ENCODE assay signal across 9 cellular contexts in genomic region chr9:129783516-129784361, GRCh38. TPM values are rescaled to one million over a fixed set of nuclear protein-coding genes. Genes with fewer than 3 reads are reported as not detected.
DNase-seq lines count a peak whose midpoint lies in the region; ATAC-seq and TF ChIP-seq lines count a peak whose summit lies in the region.
"Had no signal": no experiment of that assay in that cellular context is flagged by ENCODE, and none has a peak within 500 bp of the region (broad histone marks: within the 10 kb centered on the region; RNA-seq: fewer than 3 reads in every experiment).

No MANE protein-coding gene starts in this region.

- H3K56ac ChIP-seq in IMR-90 (ENCODE audit: extremely low read depth, insufficient read depth, low read length), result no peak overlapping the region

- BruUV-seq in IMR-90 (replicated peaks; lab: Mats Ljungman, UMichigan), result no TSS peak

- H4K8ac ChIP-seq in IMR-90 (ENCODE audit: low read depth in 2 of 2, low read length in 2 of 2), result peak overlapping the region in 1 of 2 experiments; percentile 70; a peak in 1 of 4 replicates
- H4K8ac ChIP-seq in neuronal stem cell (ENCODE audit: low read depth, low read length), result no peak overlapping the region

- H4K5ac ChIP-seq in IMR-90 (ENCODE audit: low read depth, low read length), result no peak overlapping the region

- H3K79me1 ChIP-seq in IMR-90 (ENCODE audit: low read depth in 1 of 2, low read length in 2 of 2), result no peaks in the 10 kb centered on the region
- H3K79me1 ChIP-seq in neuronal stem cell (ENCODE audit: low read depth, low read length), result no peaks in the 10 kb centered on the region

- TF ChIP-seq CTCF in IMR-90 (conservative IDR thresholded peaks at IDR 0.05; ENCODE audit: low read depth, low read length) (peak; percentile 96), fibroblast of pulmonary artery (IDR thresholded peaks at IDR 0.05; ENCODE audit: low read length, missing control alignments) (peak; percentile 92), stomach (IDR thresholded peaks at IDR 0.05) (peak in 5 of 7 experiments; percentile 85 to 95 (median 90))

- dilution Hi-C loops in IMR-90 (cut with HindIII; ENCODE audit: low sequenced_read_pairs, unreplicated experiment), result no loop called here

- H2BK15ac ChIP-seq in IMR-90 (ENCODE audit: low read depth, low read length) (no peak overlapping the region; the same call in 2 of the 3 replicates), neuronal stem cell (ENCODE audit: low read length) (no peak overlapping the region)

- TF ChIP-seq POLR2A in IMR-90 (IDR thresholded peaks at IDR 0.05; ENCODE audit: low read depth, low read length), result peak; percentile 66
- no peak for TF ChIP-seq POLR2A in stomach (IDR thresholded peaks at IDR 0.05)

- WGBS in IMR-90 (ENCODE audit: extremely low coverage in 2 of 2, insufficient read length in 1 of 2), 2 experiments, result 33% methylated on average over 3 of the region's 14 CpGs; no CpG with 5 or more reads in 1 of the 2 experiments
- WGBS in neuronal stem cell (ENCODE audit: extremely low coverage in 2 of 2, insufficient read length in 2 of 2, insufficient replicate concordance in 1 of 2), 2 donors, result no CpG with 5 or more reads among the region's 14 CpGs
- 30 to 36% (median 34%) methylated on average over 14 of the region's 14 CpGs for WGBS in stomach, 5 donors

- DNase-seq in DMS114 treated with DMSO at 0.1 percent for 48 hours (lab: John Stamatoyannopoulos, UW; ENCODE audit: unreplicated experiment) (peak; percentile 60), IMR-90 (peak; percentile 75), RKO (ENCODE audit: low spot score) (peak; percentile 82), fibroblast of pulmonary artery (ENCODE audit: low read depth) (peak; percentile 87), neuronal stem cell (ENCODE audit: low spot score) (peak; percentile 71), stomach (peak; percentile 73)
- peak; percentile 83 to 84 for DNase-seq in activated T-cell treated with anti-CD3 and anti-CD28 coated beads, Interleukin-2, amount 50 U/mL, for 48 hours

- POLR2A ChIA-PET in IMR-90 (lab: Charles Lee; ENCODE audit: unreplicated experiment), result no interaction called here

- H3K4me3 ChIP-seq in IMR-90 (ENCODE audit: insufficient read depth, low read depth, low read length) (no peak overlapping the region), fibroblast of pulmonary artery (replicated peaks; ENCODE audit: low read depth, low read length) (no peak overlapping the region), neuronal stem cell (ENCODE audit: low read length in 2 of 2) (no peak overlapping the region), stomach (no peak overlapping the region)

- H3K4me1 ChIP-seq in IMR-90 (ENCODE audit: control insufficient read depth, insufficient read depth, low read length), result peaks cover 3% of the 10 kb centered on the region; the same call in 1 of the 2 replicates
- H3K4me1 ChIP-seq in neuronal stem cell (ENCODE audit: control insufficient read depth in 2 of 2, insufficient read depth in 1 of 2, low read depth in 1 of 2, low read length in 2 of 2), result no peaks in the 10 kb centered on the region
- peaks cover 0 to 7% (median 2%) of the 10 kb centered on the region in 4 donors for H3K4me1 ChIP-seq in stomach

- TF ChIP-seq RAD21 in IMR-90 (IDR thresholded peaks at IDR 0.05; ENCODE audit: low read length), result peak; percentile 100

- H4K91ac ChIP-seq in IMR-90 (ENCODE audit: insufficient read depth, low read depth, low read length), result 0 out of 2 replicates have a peak overlapping the region, but pooled peaks have one; percentile 53
- no peak overlapping the region for H4K91ac ChIP-seq in neuronal stem cell (ENCODE audit: low read depth, low read length, poor library complexity)

- ATAC-seq in IMR-90 (ENCODE audit: low read depth) (peak; percentile 96), GM19328 (IDR thresholded peaks at IDR 0.05; ENCODE audit: unreplicated experiment) (no peak)

- peak overlapping the region; percentile 59; the same call in 1 of the 2 replicates for H2BK20ac ChIP-seq in IMR-90 (ENCODE audit: low read depth, low read length)

- peak overlapping the region; percentile 63 for H2AK9ac ChIP-seq in IMR-90 (replicated peaks; ENCODE audit: low read depth, low read length, poor library complexity)

- intact Hi-C loops in IMR-90 (cut with micrococcal nuclease), result loop anchor here (1.0 to 5.0 kb wide), 3 partner anchors 46 to 646 kb away; partner anchors contain the start of gene ASB6
- intact Hi-C loops in stomach (cut with DNase I; ENCODE audit: low total_unique reads), result loop anchor here (5.0 to 10.0 kb wide), 2 partner anchors 136 to 649 kb away; no protein-coding TSS in a partner anchor

- in situ Hi-C loops in IMR-90 (cut with MboI; ENCODE audit: low sequenced_read_pairs), result loop anchor here (5.0 kb wide), 3 partner anchors 46 to 651 kb away; no protein-coding TSS in a partner anchor

- H3K4me2 ChIP-seq in IMR-90 (ENCODE audit: low read depth, low read length), result no peak overlapping the region
- no peak overlapping the region for H3K4me2 ChIP-seq in neuronal stem cell (ENCODE audit: insufficient read depth, low read length, poor library complexity, severe bottlenecking)

- no peak overlapping the region for H3K9ac ChIP-seq in IMR-90 (ENCODE audit: low read depth, low read length)
- H3K9ac ChIP-seq in neuronal stem cell (ENCODE audit: low read depth, low read length, poor library complexity), result no peak overlapping the region

- no peak for TF ChIP-seq EP300 in stomach (IDR thresholded peaks at IDR 0.05)

- peaks cover 10% of the 10 kb centered on the region for H3K27me3 ChIP-seq in IMR-90 (ENCODE audit: control insufficient read depth, insufficient read depth, low read length)
- H3K27me3 ChIP-seq in neuronal stem cell (ENCODE audit: control insufficient read depth in 3 of 3, insufficient read depth in 3 of 3, low read depth in 1 of 3, low read length in 3 of 3), result peaks cover 0 to 21% (median 1%) of the 10 kb centered on the region in 3 experiments
- peaks cover 0 to 19% (median 11%) of the 10 kb centered on the region in 3 donors for H3K27me3 ChIP-seq in stomach

- H4K20me1 ChIP-seq in IMR-90 (ENCODE audit: insufficient read depth, low read length), result no peaks in the 10 kb centered on the region

- no peak overlapping the region for H3K18ac ChIP-seq in IMR-90 (ENCODE audit: low read depth, low read length)
- H3K18ac ChIP-seq in neuronal stem cell (ENCODE audit: low read length), result no peak overlapping the region

- no peak overlapping the region for H2BK5ac ChIP-seq in IMR-90 (ENCODE audit: low read depth, low read length, poor library complexity, severe bottlenecking)
- no peak overlapping the region for H2BK5ac ChIP-seq in neuronal stem cell (ENCODE audit: low read length)

- no peaks in the 10 kb centered on the region for H3K36me3 ChIP-seq in IMR-90 (ENCODE audit: control insufficient read depth, insufficient read depth, low read length)
- no peaks in the 10 kb centered on the region for H3K36me3 ChIP-seq in neuronal stem cell (replicated peaks in 1 of 2; ENCODE audit: control insufficient read depth in 2 of 2, insufficient read depth in 2 of 2, low read length in 2 of 2)
- H3K36me3 ChIP-seq in stomach, result no peaks in the 10 kb centered on the region

- no peak overlapping the region for H2BK12ac ChIP-seq in neuronal stem cell (ENCODE audit: low read length)

- H3K9me1 ChIP-seq in IMR-90 (ENCODE audit: insufficient read depth, low read length), result peaks cover 7% of the 10 kb centered on the region; the same call in 1 of the 2 replicates

- CTCF ChIA-PET in IMR-90 (lab: Yijun Ruan, JAX), result interaction anchor here (0.9 to 4.2 kb wide), 2 partner anchors 15 to 46 kb away, joined by 3 to 14 read pairs; no protein-coding TSS in a partner anchor

- H2AK5ac ChIP-seq in IMR-90 (ENCODE audit: low read depth, low read length), result peak overlapping the region; percentile 59; the same call in 1 of the 2 replicates
- H2AK5ac ChIP-seq in neuronal stem cell (ENCODE audit: low read depth, low read length), result no peak overlapping the region

- H3K27ac ChIP-seq in IMR-90 (ENCODE audit: insufficient read depth, low read length) (no peak overlapping the region), neuronal stem cell (replicated peaks; ENCODE audit: low read length) (no peak overlapping the region), stomach (no peak overlapping the region)

- H2AFZ ChIP-seq in IMR-90 (replicated peaks; ENCODE audit: low read length, poor library complexity) (peak overlapping the region; percentile 2), neuronal stem cell (ENCODE audit: low read length) (no peak overlapping the region)

- H3K9me3 ChIP-seq in IMR-90 (ENCODE audit: control insufficient read depth, insufficient read depth, low read length) (no peaks in the 10 kb centered on the region), neuronal stem cell (replicated peaks in 1 of 2; ENCODE audit: control insufficient read depth in 2 of 2, insufficient read depth in 1 of 2, low read depth in 1 of 2, low read length in 2 of 2) (no peaks in the 10 kb centered on the region), stomach (no peaks in the 10 kb centered on the region)

- no peak overlapping the region for H3K14ac ChIP-seq in IMR-90 (replicated peaks; ENCODE audit: low read depth, low read length)
- H3K14ac ChIP-seq in neuronal stem cell (ENCODE audit: low read length), result no peak overlapping the region

- H2BK120ac ChIP-seq in IMR-90 (ENCODE audit: low read depth, low read length) (peak overlapping the region; percentile 68), neuronal stem cell (ENCODE audit: low read depth, low read length) (no peak overlapping the region)

- no peak overlapping the region for H3K23ac ChIP-seq in IMR-90 (ENCODE audit: low read depth, low read length)
- H3K23ac ChIP-seq in neuronal stem cell (ENCODE audit: low read depth, low read length, poor library complexity), result no peak overlapping the region

- H3K4ac ChIP-seq in IMR-90 (ENCODE audit: low read depth, low read length), result peak overlapping the region; percentile 30; the same call in 1 of the 2 replicates
- no peak overlapping the region for H3K4ac ChIP-seq in neuronal stem cell (ENCODE audit: low read length)

RNA-seq across cellular contexts. Expression of gene TOR1B, which starts 19.2 kb away (rescaled TPM):
- total RNA-seq in IMR-90 (2012; rRNA removed), result 15.6 and 16.4 TPM in 2 replicates
- polyA plus RNA-seq in IMR-90 (2012; rRNA removed), result 20.5 and 21.0 TPM in 2 replicates
- 22.9 and 28.0 TPM in 2 replicates for polyA plus RNA-seq in IMR-90 (2012; cell fraction: cytosol; rRNA removed)
- polyA plus RNA-seq in IMR-90 (2012; cell fraction: nucleus; rRNA removed; ENCODE audit: low replicate concordance), result 15.8 and 20.5 TPM in 2 replicates
- 7.8 TPM for polyA plus RNA-seq in neuronal stem cell (2013, experiment 1 of 2)
- 9.0 TPM for polyA plus RNA-seq in neuronal stem cell (2013, experiment 2 of 2)
- 100 to 1,000 TPM in 1 of 5 donors, 10 to 100 TPM in 3, 1 to 10 TPM in 1; 6.7 to 151 (median 30.7) TPM for total RNA-seq in stomach
- polyA plus RNA-seq in stomach, result 10 to 100 TPM in 2 of 3 donors, 1 to 10 TPM in 1; 4.7 to 13.0 (median 11.1) TPM

RNA-seq across cellular contexts. Expression of gene PTGES, which starts 30.9 kb away (rescaled TPM):
- 2.8 and 3.2 TPM in 2 replicates for total RNA-seq in IMR-90 (2012; rRNA removed)
- polyA plus RNA-seq in IMR-90 (2012; rRNA removed), result 6.3 TPM in 2 replicates
- polyA plus RNA-seq in IMR-90 (2012; cell fraction: cytosol; rRNA removed), result 6.9 and 12.7 TPM in 2 replicates
- polyA plus RNA-seq in IMR-90 (2012; cell fraction: nucleus; rRNA removed; ENCODE audit: low replicate concordance), result 1.5 TPM in 2 replicates
- 4.1 TPM for polyA plus RNA-seq in neuronal stem cell (2013, experiment 1 of 2)
- polyA plus RNA-seq in neuronal stem cell (2013, experiment 2 of 2), result 4.1 TPM
- 1 to 10 TPM in 3 of 5 donors, under 1 TPM in 1, not detected in 1; 0.58 to 3.6 (median 2.6) TPM for total RNA-seq in stomach
- polyA plus RNA-seq in stomach, result 10 to 100 TPM in 1 of 3 donors, 1 to 10 TPM in 2; 3.7 to 15.3 (median 9.9) TPM
- total RNA-seq: activated CD8-positive, alpha-beta memory T cell treated with anti-CD3 and anti-CD28 coated beads for 36 hours had no signal

RNA-seq across cellular contexts. Expression of gene TOR1A, which starts 40.2 kb away (rescaled TPM):
- total RNA-seq in IMR-90 (2012; rRNA removed), result 27.1 and 34.4 TPM in 2 replicates
- 67.5 and 74.2 TPM in 2 replicates for polyA plus RNA-seq in IMR-90 (2012; rRNA removed)
- polyA plus RNA-seq in IMR-90 (2012; cell fraction: cytosol; rRNA removed), result 38.0 and 47.1 TPM in 2 replicates
- polyA plus RNA-seq in IMR-90 (2012; cell fraction: nucleus; rRNA removed; ENCODE audit: low replicate concordance), result 16.4 and 30.6 TPM in 2 replicates
- 28.2 TPM for polyA plus RNA-seq in neuronal stem cell (2013, experiment 1 of 2)
- 27.2 TPM for polyA plus RNA-seq in neuronal stem cell (2013, experiment 2 of 2)
- total RNA-seq in stomach, result 10 to 100 TPM in 4 of 5 donors, 1 to 10 TPM in 1; 6.4 to 77.6 (median 28.1) TPM
- polyA plus RNA-seq in stomach, result 10 to 100 TPM; 13.9 to 18.3 (median 16.6) TPM

RNA-seq across cellular contexts. Expression of gene C9orf78, which starts 51.3 kb away (rescaled TPM):
- total RNA-seq in IMR-90 (2012; rRNA removed) (29.8 and 57.5 TPM in 2 replicates), stomach (10 to 100 TPM; 18.7 to 62.0 (median 31.7) TPM)
- polyA plus RNA-seq in IMR-90 (2012; rRNA removed) (36.7 and 46.0 TPM in 2 replicates), stomach (10 to 100 TPM; 54.5 to 67.5 (median 55.3) TPM)
- 18.7 and 18.8 TPM in 2 replicates for polyA plus RNA-seq in IMR-90 (2012; cell fraction: cytosol; rRNA removed)
- polyA plus RNA-seq in IMR-90 (2012; cell fraction: nucleus; rRNA removed; ENCODE audit: low replicate concordance), result 3.1 and 12.3 TPM in 2 replicates
- polyA plus RNA-seq in neuronal stem cell (2013, experiment 1 of 2), result 37.6 TPM
- polyA plus RNA-seq in neuronal stem cell (2013, experiment 2 of 2), result 36.0 TPM

RNA-seq across cellular contexts. Expression of gene USP20, which starts 51.5 kb away (rescaled TPM):
- 3.8 and 4.4 TPM in 2 replicates for total RNA-seq in IMR-90 (2012; rRNA removed)
- 21.6 and 26.4 TPM in 2 replicates for polyA plus RNA-seq in IMR-90 (2012; rRNA removed)
- polyA plus RNA-seq in IMR-90 (2012; cell fraction: cytosol; rRNA removed), result 11.6 and 19.9 TPM in 2 replicates
- 70.4 and 183 TPM in 2 replicates for polyA plus RNA-seq in IMR-90 (2012; cell fraction: nucleus; rRNA removed; ENCODE audit: low replicate concordance)
- 11.8 TPM for polyA plus RNA-seq in neuronal stem cell (2013, experiment 1 of 2)
- polyA plus RNA-seq in neuronal stem cell (2013, experiment 2 of 2), result 10.9 TPM
- total RNA-seq in stomach, result 10 to 100 TPM in 3 of 5 donors, 1 to 10 TPM in 2; 7.3 to 52.1 (median 16.9) TPM
- polyA plus RNA-seq in stomach, result 10 to 100 TPM; 15.9 to 32.4 (median 17.3) TPM
